7 cellular contexts compared by ENCODE assay signal in the genomic region with DNA sequence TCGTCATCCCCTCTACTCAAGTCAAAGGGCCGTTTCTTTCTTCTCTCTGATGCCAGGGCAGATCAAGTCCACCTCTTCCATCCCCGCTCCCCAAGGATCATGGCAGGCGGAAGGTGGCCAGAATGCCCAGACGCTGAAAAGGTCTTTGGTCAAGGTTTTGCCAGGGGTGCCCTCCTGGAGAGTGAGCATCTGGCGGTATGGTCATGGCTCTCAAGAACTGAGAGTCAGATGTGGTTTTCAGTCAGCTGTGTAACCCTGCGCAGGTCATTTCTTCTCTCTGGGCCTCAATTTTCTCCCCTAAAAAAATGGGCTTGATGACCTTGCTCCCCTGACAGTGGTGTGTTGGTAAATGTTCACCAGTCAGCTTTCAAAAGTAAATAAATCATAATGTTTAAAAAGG. TPM values are rescaled to one million over a fixed set of nuclear protein-coding genes. Genes with fewer than 3 reads are reported as not detected.
"Had no signal": no experiment of that assay in that cellular context is flagged by ENCODE, and none has a peak within 500 bp of the region (broad histone marks: within the 10 kb centered on the region; RNA-seq: fewer than 3 reads in every experiment).

No MANE protein-coding gene starts in this region.

- DNase-seq: H9, HCEC 1CT, IMR-90 had no signal

- H2AFZ ChIP-seq: GM23338 had no signal

- H3K4me3 Mint-ChIP-seq: GM23338, H9 had no signal

- H3K27ac Mint-ChIP-seq: GM23338, H9 had no signal

- ATAC-seq: GM23338, K562 had no signal

- H3K4me3 ChIP-seq: GM23338, K562 had no signal

- H3K4me2 ChIP-seq: GM23338 had no signal

RNA-seq across cellular contexts. Expression of gene FOXN1, which starts 12.4 kb away (rescaled TPM):
- total RNA-seq: GM23338, H1, H9, HT-29, IMR-90, K562 had no signal
- polyA plus RNA-seq: GM23338, H1, IMR-90, K562 had no signal

RNA-seq across cellular contexts. Expression of gene SLC13A2, which starts 45.1 kb away (rescaled TPM):
- total RNA-seq: GM23338, H1, H9, HT-29, IMR-90 had no signal
- polyA plus RNA-seq: GM23338, H1, IMR-90, K562 had no signal
